In genomic region chr16:55001931-55002330, GRCh38 we compare ENCODE assay signal across 26 cellular contexts.
DNase-seq lines count a peak whose midpoint lies in the region; ATAC-seq, FAIRE-seq and TF ChIP-seq lines count a peak whose summit lies in the region.
"Had no signal": no experiment of that assay in that cellular context is flagged by ENCODE, and none has a peak within 500 bp of the region (broad histone marks: within the 10 kb centered on the region; RNA-seq: fewer than 3 reads in every experiment).

No MANE protein-coding gene starts in this region.

- no peaks in the 10 kb centered on the region for H3K79me2 ChIP-seq in astrocyte (ENCODE audit: insufficient read depth, low read length)

- DNase-seq in GM04503 (ENCODE audit: low read depth): peak; percentile 10
- DNase-seq in astrocyte (ENCODE audit: low read depth): peak; percentile 6
- peak; percentile 56 for DNase-seq in fibroblast of the aortic adventitia (ENCODE audit: low read depth)
- DNase-seq in stromal cell of bone marrow (ENCODE audit: low read depth): peak; percentile 48
- DNase-seq in AML-193 (lab: John Stamatoyannopoulos, UW): no peak
- DNase-seq in uterus: no peak
- DNase-seq: activated B cell treated with CpG ODN at 0.5 μM for 24 hours; CD4-positive, CD25-positive, alpha-beta regulatory T cell; central memory CD4-positive, alpha-beta T cell; esophagus squamous epithelium; midbrain; MM.1S; NCI-H2029; NCI-H226; NCI-H69; Peyer's patch; SJCRH30; stimulated activated CD4-positive, alpha-beta T cell treated with anti-CD3 and anti-CD28 coated beads, Interleukin-2, amount 100 ng/mL, for 48 hours; T1000; transverse colon had no signal

- no peak overlapping the region for H3K4me3 Mint-ChIP-seq in astrocyte (ENCODE audit: unreplicated experiment)
- H3K4me3 Mint-ChIP-seq: activated B cell treated with CpG ODN at 0.5 μM for 24 hours; activated naive CD4-positive, alpha-beta T cell treated with anti-CD3 and anti-CD28 coated beads, Interleukin-2, amount 50 U/mL, for 24 hours; activated T-helper 1 cell treated with anti-CD3 and anti-CD28 coated beads, Interleukin-12 subunit alpha, Interleukin-12 subunit beta, Interleukin-2, Interleukin-4 antibody, amounts not matched to agents 30 ng/mL and 10 ng/mL and 1 ng/mL, durations not matched to agents 14 hours and 24 hours and 36 hours; CD4-positive, CD25-positive, alpha-beta regulatory T cell; dendritic cell treated with granulocyte-macrophage colony-stimulating factor and Interleukin-4, amounts not matched to agents 40 ng/mL and 50 ng/mL, for 4 days; natural killer cell treated with Interleukin-12 subunit alpha and Interleukin-12 subunit beta and Interleukin-15 and Interleukin-18, amount 100 ng/mL, for 72 hours had no signal

- peak overlapping the region; percentile 39 for H3K4me2 ChIP-seq in astrocyte (ENCODE audit: low read length)

- H3K4me3 ChIP-seq in astrocyte (ENCODE audit: insufficient read depth, low read depth, low read length): no peak overlapping the region
- no peak overlapping the region for H3K4me3 ChIP-seq in fibroblast of the aortic adventitia (ENCODE audit: low read depth, low read length)
- H3K4me3 ChIP-seq in uterus: no peak overlapping the region
- H3K4me3 ChIP-seq: esophagus squamous epithelium, Peyer's patch, SJCRH30, transverse colon had no signal

- no peak for ATAC-seq in HG02973 (IDR thresholded peaks at IDR 0.05; ENCODE audit: unreplicated experiment)
- ATAC-seq: natural killer cell treated with Interleukin-12 subunit alpha and Interleukin-12 subunit beta and Interleukin-15 and Interleukin-18, amount 100 ng/mL, for 72 hours had no signal

- no peak overlapping the region for H2AFZ ChIP-seq in astrocyte (ENCODE audit: low read depth, low read length)

- H3K36me3 ChIP-seq in astrocyte (ENCODE audit: insufficient read depth, low read length) (no peaks in the 10 kb centered on the region), uterus (no peaks in the 10 kb centered on the region)
- H3K36me3 ChIP-seq: esophagus squamous epithelium, Peyer's patch, SJCRH30, transverse colon had no signal

- H3K27ac ChIP-seq in astrocyte (ENCODE audit: low read depth, low read length) (no peak overlapping the region), uterus (no peak overlapping the region)
- H3K27ac ChIP-seq: esophagus squamous epithelium, Peyer's patch, SJCRH30, transverse colon had no signal

- H3K4me1 Mint-ChIP-seq in astrocyte (ENCODE audit: low read depth, unreplicated experiment): peaks cover 6% of the 10 kb centered on the region
- H3K4me1 Mint-ChIP-seq: activated B cell treated with CpG ODN at 0.5 μM for 24 hours; activated naive CD4-positive, alpha-beta T cell treated with anti-CD3 and anti-CD28 coated beads, Interleukin-2, amount 50 U/mL, for 24 hours; CD4-positive, CD25-positive, alpha-beta regulatory T cell had no signal

- H3K27me3 ChIP-seq in astrocyte (ENCODE audit: insufficient read depth, low read length): peaks cover under 1% of the 10 kb centered on the region
- H3K27me3 ChIP-seq in uterus: no peaks in the 10 kb centered on the region
- H3K27me3 ChIP-seq: Peyer's patch had no signal

- H3K9ac ChIP-seq in astrocyte (ENCODE audit: low read length): no peak overlapping the region

- H4K20me1 ChIP-seq in astrocyte (ENCODE audit: insufficient read depth, low read length): no peaks in the 10 kb centered on the region

- FAIRE-seq in astrocyte (lab: Jason Lieb, UNC): peak; percentile 13
- FAIRE-seq: islet of Langerhans had no signal

- H3K27me3 Mint-ChIP-seq in astrocyte (ENCODE audit: low read depth, unreplicated experiment): peaks cover 27% of the 10 kb centered on the region
- H3K27me3 Mint-ChIP-seq: CD4-positive, CD25-positive, alpha-beta regulatory T cell had no signal

- TF ChIP-seq CTCF in astrocyte (IDR thresholded peaks at IDR 0.05; ENCODE audit: insufficient read depth, low read depth, low read length): no peak
- no peak for TF ChIP-seq CTCF in fibroblast of the aortic adventitia (IDR thresholded peaks at IDR 0.05; ENCODE audit: insufficient read depth, low read length)
- no peak for TF ChIP-seq CTCF in uterus (IDR thresholded peaks at IDR 0.05)

- no peak overlapping the region for H3K27ac Mint-ChIP-seq in astrocyte (ENCODE audit: unreplicated experiment)
- H3K27ac Mint-ChIP-seq: activated B cell treated with CpG ODN at 0.5 μM for 24 hours; activated naive CD4-positive, alpha-beta T cell treated with anti-CD3 and anti-CD28 coated beads, Interleukin-2, amount 50 U/mL, for 24 hours; activated T-helper 1 cell treated with anti-CD3 and anti-CD28 coated beads, Interleukin-12 subunit alpha, Interleukin-12 subunit beta, Interleukin-2, Interleukin-4 antibody, amounts not matched to agents 30 ng/mL and 10 ng/mL and 1 ng/mL, durations not matched to agents 14 hours and 24 hours and 36 hours; CD4-positive, CD25-positive, alpha-beta regulatory T cell; dendritic cell treated with granulocyte-macrophage colony-stimulating factor and Interleukin-4, amounts not matched to agents 40 ng/mL and 50 ng/mL, for 4 days; natural killer cell treated with Interleukin-12 subunit alpha and Interleukin-12 subunit beta and Interleukin-15 and Interleukin-18, amount 100 ng/mL, for 72 hours had no signal

- intact Hi-C loops in uterus (cut with DNase I; ENCODE audit: low total_unique reads): no loop called here

- TF ChIP-seq POLR2A in uterus (IDR thresholded peaks at IDR 0.05): no peak

- H3K9me3 ChIP-seq in astrocyte (ENCODE audit: insufficient read depth, low read depth, low read length) (no peaks in the 10 kb centered on the region), uterus (no peaks in the 10 kb centered on the region)
- H3K9me3 ChIP-seq: esophagus squamous epithelium, Peyer's patch, SJCRH30, transverse colon had no signal

- no peaks in the 10 kb centered on the region for H3K36me3 Mint-ChIP-seq in astrocyte (ENCODE audit: low read depth, unreplicated experiment)
- H3K36me3 Mint-ChIP-seq: activated naive CD4-positive, alpha-beta T cell treated with anti-CD3 and anti-CD28 coated beads, Interleukin-2, amount 50 U/mL, for 24 hours; CD4-positive, CD25-positive, alpha-beta regulatory T cell; natural killer cell treated with Interleukin-12 subunit alpha and Interleukin-12 subunit beta and Interleukin-15 and Interleukin-18, amount 100 ng/mL, for 72 hours had no signal

- H3K4me1 ChIP-seq in astrocyte (ENCODE audit: insufficient read depth, low read length) (peaks cover 17% of the 10 kb centered on the region), uterus (no peaks in the 10 kb centered on the region)
- H3K4me1 ChIP-seq: esophagus squamous epithelium, Peyer's patch, SJCRH30, transverse colon had no signal

- H3K9me3 Mint-ChIP-seq in astrocyte (ENCODE audit: unreplicated experiment): peaks cover 2% of the 10 kb centered on the region
- H3K9me3 Mint-ChIP-seq: activated B cell treated with CpG ODN at 0.5 μM for 24 hours; activated naive CD4-positive, alpha-beta T cell treated with anti-CD3 and anti-CD28 coated beads, Interleukin-2, amount 50 U/mL, for 24 hours; activated T-helper 1 cell treated with anti-CD3 and anti-CD28 coated beads, Interleukin-12 subunit alpha, Interleukin-12 subunit beta, Interleukin-2, Interleukin-4 antibody, amounts not matched to agents 30 ng/mL and 10 ng/mL and 1 ng/mL, durations not matched to agents 14 hours and 24 hours and 36 hours; dendritic cell treated with granulocyte-macrophage colony-stimulating factor and Interleukin-4, amounts not matched to agents 40 ng/mL and 50 ng/mL, for 4 days; natural killer cell treated with Interleukin-12 subunit alpha and Interleukin-12 subunit beta and Interleukin-15 and Interleukin-18, amount 100 ng/mL, for 72 hours had no signal

Comparison
In these comparisons a context has a peak if more than half of its experiments do, and no peak if none do; other contexts are left out.
1. DNase-seq: peak in GM04503 (single experiment), astrocyte (single experiment), fibroblast of the aortic adventitia (single experiment) and stromal cell of bone marrow (single experiment); none in AML-193 (0 of 2) and uterus (0 of 2).